ENCODE assay signal across 1 cellular context in the genomic region with DNA sequence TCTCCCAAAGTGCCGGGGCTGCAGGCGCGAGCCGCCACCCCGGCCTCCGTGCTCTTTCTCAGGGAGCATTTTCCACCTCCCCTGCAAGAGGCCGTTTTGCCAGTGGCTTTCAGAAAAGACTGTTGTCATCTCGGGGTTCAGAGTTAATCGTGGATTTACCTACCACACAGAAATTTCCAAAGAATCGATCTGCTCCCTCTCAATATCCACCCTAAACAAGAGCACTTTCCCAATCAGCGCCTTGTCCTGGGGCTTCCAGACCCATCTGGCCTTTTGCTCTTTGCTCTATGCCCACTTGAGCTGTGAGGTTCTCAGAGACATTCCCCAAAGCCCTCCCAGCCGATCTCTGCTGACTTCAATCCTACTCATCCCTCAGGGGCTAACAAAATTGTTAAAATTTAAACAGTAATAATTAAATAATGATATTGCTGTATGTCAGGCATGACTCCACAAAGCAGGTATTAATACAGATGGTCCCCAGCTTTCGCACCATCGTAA.
TF ChIP-seq lines count a peak whose summit lies in the region.

No MANE protein-coding gene starts in this region.

TF ChIP-seq in H1, 55 proteins besides CTCF, POLR2A, EP300 and RAD21:
- no peak for TF ChIP-seq HDAC2 (IDR thresholded peaks at IDR 0.05; ENCODE audit: borderline replicate concordance in 1 of 2, low read depth in 2 of 2, low read length in 2 of 2)
- TF ChIP-seq, protein P1, sequence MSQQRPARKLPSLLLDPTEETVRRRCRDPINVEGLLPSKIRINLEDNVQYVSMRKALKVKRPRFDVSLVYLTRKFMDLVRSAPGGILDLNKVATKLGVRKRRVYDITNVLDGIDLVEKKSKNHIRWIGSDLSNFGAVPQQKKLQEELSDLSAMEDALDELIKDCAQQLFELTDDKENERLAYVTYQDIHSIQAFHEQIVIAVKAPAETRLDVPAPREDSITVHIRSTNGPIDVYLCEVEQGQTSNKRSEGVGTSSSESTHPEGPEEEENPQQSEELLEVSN (IDR thresholded peaks at IDR 0.05): no peak
- TF ChIP-seq CBX5 (IDR thresholded peaks at IDR 0.05; ENCODE audit: low read depth, low read length): no peak
- TF ChIP-seq GTF2F1 (IDR thresholded peaks at IDR 0.05; ENCODE audit: borderline replicate concordance, low read depth, low read length): no peak
- no peak for TF ChIP-seq CTBP2 (IDR thresholded peaks at IDR 0.05; ENCODE audit: borderline replicate concordance, insufficient read depth, insufficient read length, low read length)
- no peak for TF ChIP-seq SP1 (IDR thresholded peaks at IDR 0.05; ENCODE audit: low read depth, low read length)
- no peak for TF ChIP-seq KDM5A (IDR thresholded peaks at IDR 0.05; ENCODE audit: low read length)
- no peak for TF ChIP-seq CEBPB (IDR thresholded peaks at IDR 0.05; ENCODE audit: low read depth, low read length)
